ENCODE assay signal across 34 cellular contexts in genomic region chr14:55539975-55540374, GRCh38.
"Had no signal": no experiment of that assay in that cellular context is flagged by ENCODE, and none has a peak within 500 bp of the region (broad histone marks: within the 10 kb centered on the region; RNA-seq: fewer than 3 reads in every experiment).

No MANE protein-coding gene starts in this region.

- H3K27ac ChIP-seq: body of pancreas, esophagus muscularis mucosa, gastroesophageal sphincter, heart right ventricle, WERI-Rb-1 had no signal

- H3K4me1 Mint-ChIP-seq: activated B cell treated with CpG ODN at 0.5 μM for 24 hours; activated naive CD4-positive, alpha-beta T cell treated with anti-CD3 and anti-CD28 coated beads, Interleukin-2, amount 50 U/mL, for 24 hours; activated naive CD8-positive, alpha-beta T cell treated with anti-CD3 and anti-CD28 coated beads for 36 hours; activated naive CD8-positive, alpha-beta T cell treated with anti-CD3 and anti-CD28 coated beads, Interleukin-2, amount 50 U/mL, for 24 hours had no signal

- H3K36me3 Mint-ChIP-seq: activated CD4-positive, alpha-beta memory T cell treated with anti-CD3 and anti-CD28 coated beads for 36 hours; activated CD8-positive, alpha-beta memory T cell treated with anti-CD3 and anti-CD28 coated beads, Interleukin-2, amount 10 ng/mL, durations not matched to agents 7 days and 5 days had no signal

- H3K27me3 Mint-ChIP-seq: activated B cell treated with CpG ODN at 0.5 μM for 24 hours; activated CD4-positive, alpha-beta memory T cell treated with anti-CD3 and anti-CD28 coated beads for 36 hours; activated naive CD4-positive, alpha-beta T cell treated with anti-CD3 and anti-CD28 coated beads, Interleukin-2, amount 50 U/mL, for 24 hours; activated naive CD8-positive, alpha-beta T cell treated with anti-CD3 and anti-CD28 coated beads for 36 hours; activated naive CD8-positive, alpha-beta T cell treated with anti-CD3 and anti-CD28 coated beads, Interleukin-2, amount 50 U/mL, for 24 hours; effector memory CD8-positive, alpha-beta T cell had no signal

- H3K4me1 ChIP-seq: body of pancreas, esophagus muscularis mucosa, gastroesophageal sphincter, heart right ventricle had no signal

- H3K27me3 ChIP-seq: adrenal gland, body of pancreas, esophagus muscularis mucosa, foreskin keratinocyte, gastroesophageal sphincter, heart right ventricle had no signal

- H3K4me3 ChIP-seq: adrenal gland, body of pancreas, esophagus muscularis mucosa, gastroesophageal sphincter, heart right ventricle had no signal

- H3K27ac Mint-ChIP-seq: activated B cell treated with CpG ODN at 0.5 μM for 24 hours; activated CD4-positive, alpha-beta memory T cell treated with anti-CD3 and anti-CD28 coated beads for 36 hours; activated CD8-positive, alpha-beta memory T cell treated with anti-CD3 and anti-CD28 coated beads, Interleukin-2, amount 10 ng/mL, durations not matched to agents 7 days and 5 days; activated CD8-positive, alpha-beta T cell treated with anti-CD3 and anti-CD28 coated beads, Interleukin-2, amount 10 ng/mL, durations not matched to agents 7 days and 5 days; activated naive CD4-positive, alpha-beta T cell treated with anti-CD3 and anti-CD28 coated beads for 36 hours; activated naive CD4-positive, alpha-beta T cell treated with anti-CD3 and anti-CD28 coated beads, Interleukin-2, amount 50 U/mL, for 24 hours; activated naive CD8-positive, alpha-beta T cell treated with anti-CD3 and anti-CD28 coated beads for 36 hours; activated naive CD8-positive, alpha-beta T cell treated with anti-CD3 and anti-CD28 coated beads, Interleukin-2, amount 50 U/mL, for 24 hours; activated T-helper 1 cell treated with anti-CD3 and anti-CD28 coated beads, Interleukin-12 subunit alpha, Interleukin-12 subunit beta, Interleukin-2, Interleukin-4 antibody, amounts not matched to agents 30 ng/mL and 10 ng/mL and 1 ng/mL, durations not matched to agents 14 hours and 24 hours and 36 hours; activated T-helper 2 cell treated with anti-CD3 and anti-CD28 coated beads, Interferon-gamma antibody, Interleukin-2, Interleukin-4, amounts not matched to agents 10 μg/mL and 5 μg/mL and 100 μg/mL, durations not matched to agents 14 hours and 24 hours and 36 hours; effector memory CD8-positive, alpha-beta T cell; T-helper 17 cell; T-helper 2 cell treated with Interferon-gamma antibody and Interleukin-4, amounts not matched to agents 5 μg/mL and 100 μg/mL, for 36 hours had no signal

- DNase-seq: activated B cell treated with CpG ODN at 0.5 μM for 24 hours; activated CD4-positive, alpha-beta memory T cell treated with anti-CD3 and anti-CD28 coated beads for 36 hours; activated CD4-positive, alpha-beta T cell treated with anti-CD3 and anti-CD28 coated beads for 48 hours; activated CD8-positive, alpha-beta memory T cell treated with anti-CD3 and anti-CD28 coated beads, Interleukin-2, amount 10 ng/mL, durations not matched to agents 7 days and 5 days; activated CD8-positive, alpha-beta memory T cell treated with anti-CD3 and anti-CD28 coated beads, Interleukin-2, amount 50 U/mL, for 4 hours; activated CD8-positive, alpha-beta T cell treated with anti-CD3 and anti-CD28 coated beads, Interleukin-2, amount 10 ng/mL, durations not matched to agents 7 days and 5 days; activated effector memory CD4-positive, alpha-beta T cell treated with anti-CD3 and anti-CD28 coated beads, Interleukin-2, amount 50 U/mL, for 16 hours; activated naive CD4-positive, alpha-beta T cell treated with anti-CD3 and anti-CD28 coated beads for 36 hours; activated naive CD8-positive, alpha-beta T cell treated with anti-CD3 and anti-CD28 coated beads for 36 hours; activated naive CD8-positive, alpha-beta T cell treated with anti-CD3 and anti-CD28 coated beads, Interleukin-2, amount 50 U/mL, for 24 hours; activated T-cell treated with anti-CD3 and anti-CD28 coated beads, Interleukin-2, amount 50 U/mL, for 1 hour; activated T-cell treated with anti-CD3 and anti-CD28 coated beads, Interleukin-2, amount 50 U/mL, for 48 hours; adrenal gland; amygdala; aorta; body of pancreas; caudate nucleus; cortex of kidney; dermis blood vessel endothelial cell; effector CD4-positive, alpha-beta T cell; effector memory CD8-positive, alpha-beta T cell; erythroblast; foreskin keratinocyte; heart right ventricle; T-helper 17 cell; T1000; WERI-Rb-1 had no signal

- H3K36me3 ChIP-seq: adrenal gland, esophagus muscularis mucosa, gastroesophageal sphincter, heart right ventricle, WERI-Rb-1 had no signal

- ATAC-seq: activated CD4-positive, CD25-positive, alpha-beta regulatory T cell treated with anti-CD3 and anti-CD28 coated beads, Interleukin-2, amount 50 U/mL, for 24 hours; activated CD8-positive, alpha-beta memory T cell treated with anti-CD3 and anti-CD28 coated beads, Interleukin-2, amount 10 ng/mL, durations not matched to agents 7 days and 5 days; activated CD8-positive, alpha-beta T cell treated with anti-CD3 and anti-CD28 coated beads, Interleukin-2, amount 10 ng/mL, durations not matched to agents 7 days and 5 days; activated naive CD8-positive, alpha-beta T cell treated with anti-CD3 and anti-CD28 coated beads, Interleukin-2, amount 50 U/mL, for 24 hours; body of pancreas; effector memory CD8-positive, alpha-beta T cell; foreskin keratinocyte; gastroesophageal sphincter; heart right ventricle; T-helper 17 cell had no signal

- H3K9me3 ChIP-seq: adrenal gland, body of pancreas had no signal

- H3K4me3 Mint-ChIP-seq: activated B cell treated with CpG ODN at 0.5 μM for 24 hours; activated CD4-positive, alpha-beta memory T cell treated with anti-CD3 and anti-CD28 coated beads for 36 hours; activated CD8-positive, alpha-beta memory T cell treated with anti-CD3 and anti-CD28 coated beads, Interleukin-2, amount 10 ng/mL, durations not matched to agents 7 days and 5 days; activated CD8-positive, alpha-beta T cell treated with anti-CD3 and anti-CD28 coated beads, Interleukin-2, amount 10 ng/mL, durations not matched to agents 7 days and 5 days; activated naive CD4-positive, alpha-beta T cell treated with anti-CD3 and anti-CD28 coated beads for 36 hours; activated naive CD4-positive, alpha-beta T cell treated with anti-CD3 and anti-CD28 coated beads, Interleukin-2, amount 50 U/mL, for 24 hours; activated naive CD8-positive, alpha-beta T cell treated with anti-CD3 and anti-CD28 coated beads for 36 hours; activated naive CD8-positive, alpha-beta T cell treated with anti-CD3 and anti-CD28 coated beads, Interleukin-2, amount 50 U/mL, for 24 hours; activated T-helper 1 cell treated with anti-CD3 and anti-CD28 coated beads, Interleukin-12 subunit alpha, Interleukin-12 subunit beta, Interleukin-2, Interleukin-4 antibody, amounts not matched to agents 30 ng/mL and 10 ng/mL and 1 ng/mL, durations not matched to agents 14 hours and 24 hours and 36 hours; effector memory CD8-positive, alpha-beta T cell; T-helper 17 cell; T-helper 2 cell treated with Interferon-gamma antibody and Interleukin-4, amounts not matched to agents 5 μg/mL and 100 μg/mL, for 36 hours had no signal
